In genomic region chr19:44807652-44808462, GRCh38 we compare ENCODE assay signal across 8 cellular contexts. TPM values are rescaled to one million over a fixed set of nuclear protein-coding genes. Genes with fewer than 3 reads are reported as not detected.
DNase-seq lines count a peak whose midpoint lies in the region; ATAC-seq, FAIRE-seq and TF ChIP-seq lines count a peak whose summit lies in the region.

No MANE protein-coding gene starts in this region.

- peaks cover 0 to 16% (median 13%) of the 10 kb centered on the region in 4 experiments; a peak in 6 of 7 replicates for H3K27me3 ChIP-seq in H1 (replicated peaks in 1 of 4; ENCODE audit: control insufficient read depth in 3 of 4, extremely low read depth in 1 of 4, insufficient read depth in 3 of 4, low read length in 3 of 4)

- H3K9me3 ChIP-seq in H1 (ENCODE audit: insufficient read depth in 2 of 2, low read depth in 1 of 2, low read length in 1 of 2): no peaks in the 10 kb centered on the region

- peaks cover 41% of the 10 kb centered on the region for H3K4me1 Mint-ChIP-seq in mesothelial cell of epicardium

- peak overlapping the region; percentile 95; the same call in 1 of the 2 replicates for H2BK12ac ChIP-seq in H1 (ENCODE audit: low read depth, low read length)

- peak in 1 of 2 experiments; percentile 44; a peak in 1 of 3 replicates for TF ChIP-seq EP300 in H1 (IDR thresholded peaks at IDR 0.05; ENCODE audit: borderline replicate concordance in 1 of 2, low read depth in 2 of 2, low read length in 2 of 2)

- peaks cover 0 to 6% (median 3%) of the 10 kb centered on the region in 4 experiments; a peak in 3 of 8 replicates for H3K36me3 ChIP-seq in H1 (ENCODE audit: control insufficient read depth in 2 of 4, insufficient read depth in 4 of 4, low read length in 3 of 4)

- H3K4me3 Mint-ChIP-seq in mesothelial cell of epicardium: peak overlapping the region; percentile 69

- ATAC-seq in HG03520 (IDR thresholded peaks at IDR 0.05; ENCODE audit: unreplicated experiment) (no peak), GM18861 (IDR thresholded peaks at IDR 0.05; ENCODE audit: unreplicated experiment) (no peak)

- CTCF ChIA-PET in H1 (lab: Charles Lee; ENCODE audit: partially characterized antibody): interaction anchor here (0.6 to 8.5 kb wide), 28 partner anchors 9 to 124 kb away, joined by 3 to 116 read pairs (median 6); partner anchors contain the start of gene NECTIN2

- H2AK5ac ChIP-seq in H1 (ENCODE audit: low read depth, low read length): no peak overlapping the region

- no peak overlapping the region for H3K23ac ChIP-seq in H1 (ENCODE audit: insufficient read length)

- H4K8ac ChIP-seq in H1 (ENCODE audit: extremely low read depth, insufficient read depth, low read length): peak overlapping the region; percentile 83; the same call in 1 of the 2 replicates

- TF ChIP-seq RAD21 in H1 (IDR thresholded peaks at IDR 0.05 in 1 of 2, conservative IDR thresholded peaks at IDR 0.05 in 1 of 2; ENCODE audit: low read depth in 2 of 2, low read length in 2 of 2): peak; percentile 77 to 84

- 33% methylated on average over 12 of the region's 14 CpGs; no CpG with 5 or more reads in 1 of the 2 experiments for WGBS in H1 (ENCODE audit: extremely low coverage in 1 of 2, insufficient coverage in 1 of 2, insufficient read length in 1 of 2, insufficient replicate concordance in 2 of 2, low coverage in 1 of 2, low lambda C conversion rate in 2 of 2, missing lambda C conversion rate in 1 of 2), 2 experiments

- peaks cover 5% of the 10 kb centered on the region; the same call in 1 of the 2 replicates for H3K23me2 ChIP-seq in H1 (ENCODE audit: low read depth, low read length)

- peaks cover 4 to 34% (median 21%) of the 10 kb centered on the region in 4 experiments for H3K4me1 ChIP-seq in H1 (replicated peaks in 1 of 4; ENCODE audit: control insufficient read depth in 3 of 4, insufficient read depth in 4 of 4, low read length in 3 of 4)

- H4K91ac ChIP-seq in H1 (replicated peaks; ENCODE audit: insufficient read length, low read length): no peak overlapping the region

- H3K4me2 ChIP-seq in H1 (ENCODE audit: insufficient read depth in 1 of 2, low read depth in 2 of 2, low read length in 2 of 2): peak overlapping the region; percentile 72 to 99

- DNase-seq in EH (ENCODE audit: low read depth): peak; percentile 70
- DNase-seq in NCI-H510A (lab: John Stamatoyannopoulos, UW): peak; percentile 60
- peak in 1 of 2 experiments; percentile 95 for DNase-seq in H1 (ENCODE audit: low read depth in 1 of 2, low spot score in 2 of 2)
- peak in 1 of 2 experiments; percentile 46 for DNase-seq in mesothelial cell of epicardium (ENCODE audit: low spot score in 2 of 2, unreplicated experiment in 2 of 2)
- DNase-seq in NCI-H2081 treated with DMSO at 0.1 percent for 48 hours (lab: John Stamatoyannopoulos, UW): no peak
- no peak for DNase-seq in D341Med (ENCODE audit: low spot score)

- TF ChIP-seq CTCF in H1 (IDR thresholded peaks at IDR 0.05; ENCODE audit: control extremely low read depth in 1 of 3, insufficient read depth in 1 of 3, low read depth in 1 of 3, low read length in 3 of 3) (peak; percentile 68 to 90 (median 84)), mesothelial cell of epicardium (IDR thresholded peaks at IDR 0.05; ENCODE audit: unreplicated experiment) (no peak)

- H3K4me3 ChIP-seq in H1 (ENCODE audit: extremely low read depth in 1 of 4, insufficient read depth in 2 of 4, low read depth in 3 of 4, low read length in 4 of 4): peak overlapping the region; percentile 64 to 96 (median 70); a peak in 5 of 8 replicates

- H3K4ac ChIP-seq in H1 (replicated peaks; ENCODE audit: insufficient read length, low read depth, low read length): no peak overlapping the region

- peak overlapping the region; percentile 98; the same call in 1 of the 2 replicates for H2BK5ac ChIP-seq in H1 (ENCODE audit: low read depth, low read length)

- H3K14ac ChIP-seq in H1 (ENCODE audit: insufficient read length): no peak overlapping the region

- peak overlapping the region; percentile 100 for H3K18ac ChIP-seq in H1 (ENCODE audit: extremely low read depth, low read length)

- POLR2A ChIA-PET in H1 (lab: Charles Lee; ENCODE audit: partially characterized antibody): interaction anchor here (0.7 to 6.0 kb wide), 23 partner anchors 10 to 111 kb away, joined by 3 to 37 read pairs (median 6); partner anchors contain the start of gene NECTIN2

- H3K36me3 Mint-ChIP-seq in mesothelial cell of epicardium: peaks cover 5% of the 10 kb centered on the region

- peak overlapping the region; percentile 72; the same call in 1 of the 2 replicates for H2BK20ac ChIP-seq in H1 (ENCODE audit: low read length)

- 0 out of 2 replicates have a peak overlapping the region, but pooled peaks have one; percentile 46 for H2BK15ac ChIP-seq in H1 (ENCODE audit: low read length)

- TF ChIP-seq POLR2A in H1 (IDR thresholded peaks at IDR 0.05; ENCODE audit: control extremely low read depth in 1 of 2, low read depth in 2 of 2, low read length in 2 of 2): no peak; a peak in 1 of 3 replicates

- no peaks in the 10 kb centered on the region for H3K9me3 Mint-ChIP-seq in mesothelial cell of epicardium

- peaks cover 8 to 13% of the 10 kb centered on the region in 2 experiments for H4K20me1 ChIP-seq in H1 (replicated peaks in 1 of 2; ENCODE audit: control insufficient read depth in 1 of 2, insufficient read depth in 2 of 2, low read length in 2 of 2)

- H3K9ac ChIP-seq in H1 (replicated peaks in 1 of 4; ENCODE audit: extremely low read depth in 1 of 4, low read depth in 3 of 4, low read length in 3 of 4): peak overlapping the region in 2 of 4 experiments; percentile 79 to 82; a peak in 4 of 7 replicates

- H3K79me1 ChIP-seq in H1 (ENCODE audit: low read depth, low read length): peaks cover 2% of the 10 kb centered on the region; the same call in 1 of the 2 replicates

- peak overlapping the region; percentile 85 for H3K56ac ChIP-seq in H1 (replicated peaks; ENCODE audit: insufficient read length, low read depth, low read length)

- no peak overlapping the region for H4K5ac ChIP-seq in H1 (ENCODE audit: insufficient read length, low read depth, low read length)

- H2BK120ac ChIP-seq in H1 (replicated peaks; ENCODE audit: low read depth, low read length): no peak overlapping the region

- H3K27ac Mint-ChIP-seq in mesothelial cell of epicardium: peak overlapping the region; percentile 72

- FAIRE-seq in H1 (lab: Jason Lieb, UNC): peak; percentile 99

- no peaks in the 10 kb centered on the region for H3K27me3 Mint-ChIP-seq in mesothelial cell of epicardium (ENCODE audit: low read depth)

- H3K27ac ChIP-seq in H1 (ENCODE audit: low read depth, low read length): no peak overlapping the region; the same call in 1 of the 2 replicates

- H3K79me2 ChIP-seq in H1 (ENCODE audit: control insufficient read depth in 1 of 2, insufficient read depth in 2 of 2, low read length in 2 of 2): no peaks in the 10 kb centered on the region

- no peak overlapping the region for H2AFZ ChIP-seq in H1 (ENCODE audit: low read length)

TF ChIP-seq in H1, 55 proteins besides CTCF, POLR2A, EP300 and RAD21 (continues in another document):
- TF ChIP-seq YY1 (IDR thresholded peaks at IDR 0.05; ENCODE audit: low read depth, low read length) (0 out of 2 replicates have a peak, but pooled peaks have one; percentile 7), TEAD4 (IDR thresholded peaks at IDR 0.05; ENCODE audit: low read depth, low read length) (peak; percentile 100)

RNA-seq across cellular contexts. Expression of gene BCAM, which starts 1.0 kb away (rescaled TPM):
- total RNA-seq in H1 (2021; fragmentation: NEBNext Ultra II Directional; extraction: Animal tissue kit (Norgen Biotek cat#: 25700)): 81.4 and 83.0 TPM in 2 replicates
- 32.5 and 84.3 TPM in 2 replicates for polyA plus RNA-seq in H1 (2011; rRNA removed)
- 29.6 TPM for polyA plus RNA-seq in H1 (2011; cell fraction: cytosol; rRNA removed)
- polyA plus RNA-seq in H1 (2011; cell fraction: nucleus; rRNA removed): 172 TPM
- 73.9 to 108 TPM (median 100 TPM) in 4 replicates for polyA plus RNA-seq in H1 (2012, experiment 1 of 2)
- 60.5 TPM for polyA plus RNA-seq in H1 (2012, experiment 2 of 2)
- 107 TPM for polyA plus RNA-seq in H1 (2013, experiment 1 of 2)
- polyA plus RNA-seq in H1 (2013, experiment 2 of 2): 98.4 TPM
- polyA minus RNA-seq in H1 (2011; rRNA and poly(A)+ RNA removed): 12.6 and 16.0 TPM in 2 replicates
- polyA minus RNA-seq in H1 (2011; cell fraction: cytosol; rRNA and poly(A)+ RNA removed): 45.1 TPM
- polyA minus RNA-seq in H1 (2011; cell fraction: nucleus; rRNA and poly(A)+ RNA removed): 38.0 TPM
- 346 to 378 TPM (median 355 TPM) in 3 replicates for total RNA-seq in mesothelial cell of epicardium

RNA-seq across cellular contexts. Expression of gene CBLC, which starts 30.2 kb away (rescaled TPM):
- 17.4 and 19.2 TPM in 2 replicates for total RNA-seq in H1 (2021; fragmentation: NEBNext Ultra II Directional; extraction: Animal tissue kit (Norgen Biotek cat#: 25700))
- polyA plus RNA-seq in H1 (2011; rRNA removed): 35.7 and 53.4 TPM in 2 replicates
- polyA plus RNA-seq in H1 (2011; cell fraction: cytosol; rRNA removed): 29.6 TPM
- 73.8 TPM for polyA plus RNA-seq in H1 (2011; cell fraction: nucleus; rRNA removed)
- polyA plus RNA-seq in H1 (2012, experiment 1 of 2): 10.4 to 27.8 TPM (median 20.4 TPM) in 4 replicates
- polyA plus RNA-seq in H1 (2012, experiment 2 of 2): 14.5 TPM
- 15.0 TPM for polyA plus RNA-seq in H1 (2013, experiment 1 of 2)
- polyA plus RNA-seq in H1 (2013, experiment 2 of 2): 13.7 TPM
- 20.2 and 26.7 TPM in 2 replicates for polyA minus RNA-seq in H1 (2011; rRNA and poly(A)+ RNA removed)
- 23.1 TPM for polyA minus RNA-seq in H1 (2011; cell fraction: cytosol; rRNA and poly(A)+ RNA removed)
- 37.0 TPM for polyA minus RNA-seq in H1 (2011; cell fraction: nucleus; rRNA and poly(A)+ RNA removed)
- total RNA-seq in mesothelial cell of epicardium: 8.5 to 10.8 TPM (median 8.8 TPM) in 3 replicates

RNA-seq across cellular contexts. Expression of gene NECTIN2, which starts 38.2 kb away (rescaled TPM):
- total RNA-seq in H1 (2021; fragmentation: NEBNext Ultra II Directional; extraction: Animal tissue kit (Norgen Biotek cat#: 25700)): 181 and 184 TPM in 2 replicates
- 237 and 318 TPM in 2 replicates for polyA plus RNA-seq in H1 (2011; rRNA removed)
- 172 TPM for polyA plus RNA-seq in H1 (2011; cell fraction: cytosol; rRNA removed)
- 179 TPM for polyA plus RNA-seq in H1 (2011; cell fraction: nucleus; rRNA removed)
- polyA plus RNA-seq in H1 (2012, experiment 1 of 2): 178 to 211 TPM (median 195 TPM) in 4 replicates
- polyA plus RNA-seq in H1 (2012, experiment 2 of 2): 296 TPM
- 279 TPM for polyA plus RNA-seq in H1 (2013, experiment 1 of 2)
- polyA plus RNA-seq in H1 (2013, experiment 2 of 2): 320 TPM
- polyA minus RNA-seq in H1 (2011; rRNA and poly(A)+ RNA removed): 159 and 221 TPM in 2 replicates
- polyA minus RNA-seq in H1 (2011; cell fraction: cytosol; rRNA and poly(A)+ RNA removed): 128 TPM
- 64.3 TPM for polyA minus RNA-seq in H1 (2011; cell fraction: nucleus; rRNA and poly(A)+ RNA removed)
- 291 to 300 TPM (median 299 TPM) in 3 replicates for total RNA-seq in mesothelial cell of epicardium

RNA-seq across cellular contexts. Expression of gene BCL3, which starts 59.3 kb away (rescaled TPM):
- total RNA-seq in H1 (2021; fragmentation: NEBNext Ultra II Directional; extraction: Animal tissue kit (Norgen Biotek cat#: 25700)): 1.7 and 2.4 TPM in 2 replicates
- 0.88 and 3.0 TPM in 2 replicates for polyA plus RNA-seq in H1 (2011; rRNA removed)
- 1.5 TPM for polyA plus RNA-seq in H1 (2011; cell fraction: cytosol; rRNA removed)
- polyA plus RNA-seq in H1 (2011; cell fraction: nucleus; rRNA removed): 2.2 TPM
- polyA plus RNA-seq in H1 (2012, experiment 1 of 2): 1.7 to 3.7 TPM (median 2.5 TPM) in 4 replicates
- 2.0 TPM for polyA plus RNA-seq in H1 (2012, experiment 2 of 2)
- polyA plus RNA-seq in H1 (2013, experiment 1 of 2): 2.5 TPM
- 3.0 TPM for polyA plus RNA-seq in H1 (2013, experiment 2 of 2)
- polyA minus RNA-seq in H1 (2011; rRNA and poly(A)+ RNA removed): 0.24 and 0.28 TPM in 2 replicates
- 2.6 TPM for polyA minus RNA-seq in H1 (2011; cell fraction: cytosol; rRNA and poly(A)+ RNA removed)
- polyA minus RNA-seq in H1 (2011; cell fraction: nucleus; rRNA and poly(A)+ RNA removed): 1.2 TPM
- total RNA-seq in mesothelial cell of epicardium: 14.9 to 21.5 TPM (median 20.1 TPM) in 3 replicates

Comparison
In these comparisons a context has a peak if more than half of its experiments do, and no peak if none do; other contexts are left out.
1. DNase-seq: peak in EH (single experiment) and NCI-H510A (single experiment); none in NCI-H2081 treated with DMSO at 0.1 percent for 48 hours (single experiment) and D341Med (single experiment).